8 cellular contexts compared by ENCODE assay signal in the genomic region with DNA sequence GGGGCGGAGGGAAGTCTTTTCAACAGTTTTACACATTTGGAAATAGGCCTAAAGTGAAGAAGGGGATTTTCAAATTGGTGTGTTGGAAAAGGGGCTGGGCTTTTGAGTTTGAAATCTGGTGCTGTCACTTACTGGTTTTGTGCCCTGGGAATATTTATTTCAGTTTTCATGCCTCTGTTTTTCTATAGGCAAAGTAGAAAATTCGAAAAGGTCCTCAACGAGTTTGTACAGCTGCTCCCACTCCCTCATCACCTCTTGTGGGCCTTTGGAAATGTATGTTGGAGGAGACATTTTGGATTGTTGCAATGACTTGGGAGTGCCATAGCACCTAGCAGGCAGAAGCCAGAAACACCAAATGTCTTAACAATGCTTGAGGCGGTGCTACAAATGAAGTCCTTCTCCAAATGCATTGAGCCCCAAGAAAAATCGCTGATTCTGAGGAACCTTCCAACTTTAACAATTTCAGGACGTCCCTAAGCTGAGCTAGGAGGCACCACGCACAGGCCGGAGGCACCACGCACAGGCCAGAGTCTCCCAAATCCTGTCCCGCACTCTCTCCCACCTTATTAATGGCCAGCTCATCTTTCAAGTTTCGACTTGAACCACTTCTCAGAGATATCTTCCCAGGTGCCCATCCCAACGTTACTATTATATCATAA. TPM values are rescaled to one million over a fixed set of nuclear protein-coding genes. Genes with fewer than 3 reads are reported as not detected.
DNase-seq lines count a peak whose midpoint lies in the region; ATAC-seq and TF ChIP-seq lines count a peak whose summit lies in the region.

No MANE protein-coding gene starts in this region.

- 80% methylated on average over 12 of the region's 12 CpGs for WGBS in liver

- H3K4me3 ChIP-seq in astrocyte of the cerebellum (ENCODE audit: low read depth, low read length) (peak overlapping the region; percentile 94), liver (ENCODE audit: low read depth in 1 of 3, low read length in 3 of 3) (peak overlapping the region; percentile 66 to 99 (median 96)), tibial artery (peak overlapping the region; percentile 74 to 76)

- H3K4me1 ChIP-seq in liver (ENCODE audit: control insufficient read depth in 4 of 4, insufficient read depth in 4 of 4, low read length in 3 of 4) (peaks cover 0 to 14% (median 8%) of the 10 kb centered on the region in 4 donors), tibial artery (peaks cover 0 to 32% (median 19%) of the 10 kb centered on the region in 4 donors)

- peak overlapping the region; percentile 84 to 93 for H3K27ac ChIP-seq in liver (ENCODE audit: low read depth in 1 of 2, low read length in 2 of 2)
- H3K27ac ChIP-seq in tibial artery: peak overlapping the region; percentile 93 to 94

- peak overlapping the region; percentile 90 for H3K4me3 Mint-ChIP-seq in activated CD4-positive, alpha-beta T cell treated with anti-CD3 and anti-CD28 coated beads for 36 hours

- H3K9ac ChIP-seq in liver (ENCODE audit: low read depth in 1 of 2, low read length in 2 of 2): peak overlapping the region; percentile 93 to 96

- peaks cover 65% of the 10 kb centered on the region for H3K4me1 Mint-ChIP-seq in activated CD4-positive, alpha-beta T cell treated with anti-CD3 and anti-CD28 coated beads for 36 hours

- TF ChIP-seq RAD21 in liver (IDR thresholded peaks at IDR 0.05): no peak

- CTCF ChIA-PET in activated CD4-positive, alpha-beta T cell treated with anti-CD3 and anti-CD28 coated beads for 36 hours (lab: Charles Lee): interaction anchor here (0.6 to 2.5 kb wide), 4 partner anchors 16 to 160 kb away, joined by 3 to 7 read pairs (median 4); no protein-coding TSS in a partner anchor

- POLR2A ChIA-PET in activated CD4-positive, alpha-beta T cell treated with anti-CD3 and anti-CD28 coated beads for 36 hours (lab: Charles Lee): interaction anchor here (0.6 to 1.4 kb wide), 3 partner anchors 51 to 1364 kb away, joined by 3 to 4 read pairs (median 4); no protein-coding TSS in a partner anchor

- TF ChIP-seq CTCF in astrocyte of the cerebellum (IDR thresholded peaks at IDR 0.05; ENCODE audit: low read depth, low read length, missing control alignments) (no peak), liver (IDR thresholded peaks at IDR 0.05; ENCODE audit: low read depth, low read length, missing input control) (no peak), tibial artery (IDR thresholded peaks at IDR 0.05) (no peak)

- intact Hi-C loops in activated CD4-positive, alpha-beta T cell treated with anti-CD3 and anti-CD28 coated beads for 36 hours (cut with DNase I, micrococcal nuclease): loop anchor here (1.0 to 10.0 kb wide), 8 partner anchors 117 to 1949 kb away; partner anchors contain the start of genes GTF2A2 (in 1 of the 2), MINDY2 (in 1 of the 2), RNF111 (in 1 of the 2) and SLTM (in 1 of the 2)
- intact Hi-C loops in tibial artery (cut with DNase I; ENCODE audit: low total_unique reads): no loop called here

- H3K27me3 ChIP-seq in liver (ENCODE audit: control insufficient read depth in 4 of 4, insufficient read depth in 4 of 4, low read length in 3 of 4): no peaks in the 10 kb centered on the region
- no peaks in the 10 kb centered on the region for H3K27me3 ChIP-seq in tibial artery

- no peaks in the 10 kb centered on the region for H3K9me3 Mint-ChIP-seq in activated CD4-positive, alpha-beta T cell treated with anti-CD3 and anti-CD28 coated beads for 36 hours (ENCODE audit: low read depth)

- no peak for DNase-seq in activated CD4-positive, alpha-beta T cell treated with anti-CD3 and anti-CD28 coated beads for 36 hours
- no peak for DNase-seq in activated CD4-positive, alpha-beta T cell treated with anti-CD3 and anti-CD28 coated beads for 4 hours
- DNase-seq in astrocyte of the cerebellum (ENCODE audit: low read depth) (no peak), tibial artery (no peak)
- no peak for DNase-seq in activated CD8-positive, alpha-beta memory T cell treated with anti-CD3 and anti-CD28 coated beads, Interleukin-2, amount 50 U/mL, for 48 hours

- peak overlapping the region; percentile 95 for H3K27ac Mint-ChIP-seq in activated CD4-positive, alpha-beta T cell treated with anti-CD3 and anti-CD28 coated beads for 36 hours

- in situ Hi-C loops in astrocyte of the cerebellum (cut with HindIII; ENCODE audit: low sequenced_read_pairs): loop anchor here (25.0 kb wide), 1 partner anchor 156 kb away; no protein-coding TSS in a partner anchor

- peaks cover 2 to 13% (median 5%) of the 10 kb centered on the region in 4 donors for H3K36me3 ChIP-seq in liver (ENCODE audit: control insufficient read depth in 4 of 4, insufficient read depth in 3 of 4, low read depth in 1 of 4, low read length in 3 of 4)
- H3K36me3 ChIP-seq in tibial artery: peaks cover 5 to 9% (median 5%) of the 10 kb centered on the region in 3 donors

- peaks cover 31% of the 10 kb centered on the region for H3K36me3 Mint-ChIP-seq in activated CD4-positive, alpha-beta T cell treated with anti-CD3 and anti-CD28 coated beads for 36 hours (ENCODE audit: low read depth)

- no peaks in the 10 kb centered on the region for H3K9me3 ChIP-seq in liver (ENCODE audit: control insufficient read depth in 4 of 4, low read length in 3 of 4)
- H3K9me3 ChIP-seq in tibial artery: no peaks in the 10 kb centered on the region

- H3K27me3 Mint-ChIP-seq in activated CD4-positive, alpha-beta T cell treated with anti-CD3 and anti-CD28 coated beads for 36 hours: no peaks in the 10 kb centered on the region

- ATAC-seq in activated CD4-positive, alpha-beta T cell treated with anti-CD3 and anti-CD28 coated beads for 36 hours: peak; percentile 1
- ATAC-seq in HG02884 (IDR thresholded peaks at IDR 0.05; ENCODE audit: unreplicated experiment): no peak
- no peak for ATAC-seq in GM21723 (IDR thresholded peaks at IDR 0.05; ENCODE audit: unreplicated experiment)

TF ChIP-seq in liver, 16 proteins besides CTCF, POLR2A, EP300 and RAD21:
- TF ChIP-seq GABPA (IDR thresholded peaks at IDR 0.05 in 1 of 2, conservative IDR thresholded peaks at IDR 0.05 in 1 of 2) (no peak), JUND (IDR thresholded peaks at IDR 0.05) (no peak), REST (IDR thresholded peaks at IDR 0.05) (no peak), HNF4G (IDR thresholded peaks at IDR 0.05) (no peak), YY1 (IDR thresholded peaks at IDR 0.05) (no peak), HNF4A (conservative IDR thresholded peaks at IDR 0.05) (no peak)
- TF ChIP-seq, protein P1, sequence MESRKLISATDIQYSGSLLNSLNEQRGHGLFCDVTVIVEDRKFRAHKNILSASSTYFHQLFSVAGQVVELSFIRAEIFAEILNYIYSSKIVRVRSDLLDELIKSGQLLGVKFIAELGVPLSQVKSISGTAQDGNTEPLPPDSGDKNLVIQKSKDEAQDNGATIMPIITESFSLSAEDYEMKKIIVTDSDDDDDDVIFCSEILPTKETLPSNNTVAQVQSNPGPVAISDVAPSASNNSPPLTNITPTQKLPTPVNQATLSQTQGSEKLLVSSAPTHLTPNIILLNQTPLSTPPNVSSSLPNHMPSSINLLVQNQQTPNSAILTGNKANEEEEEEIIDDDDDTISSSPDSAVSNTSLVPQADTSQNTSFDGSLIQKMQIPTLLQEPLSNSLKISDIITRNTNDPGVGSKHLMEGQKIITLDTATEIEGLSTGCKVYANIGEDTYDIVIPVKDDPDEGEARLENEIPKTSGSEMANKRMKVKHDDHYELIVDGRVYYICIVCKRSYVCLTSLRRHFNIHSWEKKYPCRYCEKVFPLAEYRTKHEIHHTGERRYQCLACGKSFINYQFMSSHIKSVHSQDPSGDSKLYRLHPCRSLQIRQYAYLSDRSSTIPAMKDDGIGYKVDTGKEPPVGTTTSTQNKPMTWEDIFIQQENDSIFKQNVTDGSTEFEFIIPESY (IDR thresholded peaks at IDR 0.05): no peak

RNA-seq across cellular contexts. Expression of gene POLR2M, which starts 0.6 kb away (rescaled TPM):
- total RNA-seq in activated CD4-positive, alpha-beta T cell treated with anti-CD3 and anti-CD28 coated beads for 36 hours: 10 to 100 TPM; 76.1 to 87.2 TPM
- 100 to 1,000 TPM in 1 of 2 donors, 10 to 100 TPM in 1; 32.2 to 230 TPM for total RNA-seq in liver
- 10 to 100 TPM in 1 of 2 donors, 1 to 10 TPM in 1; 7.8 to 54.9 TPM for polyA plus RNA-seq in liver
